ENCODE assay signal across 10 cellular contexts in genomic region chr16:85173077-85173980, GRCh38.
DNase-seq lines count a peak whose midpoint lies in the region; ATAC-seq and TF ChIP-seq lines count a peak whose summit lies in the region.
"Had no signal": no experiment of that assay in that cellular context is flagged by ENCODE, and none has a peak within 500 bp of the region (broad histone marks: within the 10 kb centered on the region; RNA-seq: fewer than 3 reads in every experiment).

No MANE protein-coding gene starts in this region.

- intact Hi-C loops in heart right ventricle (cut with DNase I) (loop anchor here in 6 of 10 donors (5.0 to 10.0 kb wide), 6 partner anchors 49 to 61 kb away; no protein-coding TSS in a partner anchor), Right ventricle myocardium inferior (cut with DNase I) (loop anchor here (5.0 kb wide), 2 partner anchors 34 to 51 kb away; no protein-coding TSS in a partner anchor)

- H3K9ac ChIP-seq in liver (ENCODE audit: low read depth in 1 of 2, low read length in 2 of 2) = no peak overlapping the region

- 64 to 65% methylated on average over 15 of the region's 15 CpGs for WGBS in heart right ventricle, 2 donors
- 75% methylated on average over 15 of the region's 15 CpGs for WGBS in liver

- H3K4me1 ChIP-seq in heart right ventricle (peaks cover 5 to 84% (median 71%) of the 10 kb centered on the region in 9 donors), liver (ENCODE audit: control insufficient read depth in 4 of 4, insufficient read depth in 4 of 4, low read length in 3 of 4) (peaks cover 16 to 66% (median 51%) of the 10 kb centered on the region in 4 donors)

- H3K27ac ChIP-seq in heart right ventricle (peak overlapping the region in 3 of 10 donors; percentile 14 to 57 (median 54)), liver (ENCODE audit: low read depth in 1 of 2, low read length in 2 of 2) (peak overlapping the region; percentile 2 to 15)

- H3K27ac Mint-ChIP-seq in brain = peak overlapping the region; percentile 73 to 94 (median 85)
- H3K27ac Mint-ChIP-seq: CD4-positive, alpha-beta memory T cell had no signal

- no peaks in the 10 kb centered on the region for H3K9me3 ChIP-seq in heart right ventricle
- no peaks in the 10 kb centered on the region for H3K9me3 ChIP-seq in liver (ENCODE audit: control insufficient read depth in 4 of 4, low read length in 3 of 4)
- H3K9me3 ChIP-seq: right lobe of liver had no signal

- H3K27me3 Mint-ChIP-seq in brain = peaks cover 12% of the 10 kb centered on the region

- H3K36me3 Mint-ChIP-seq in brain = peaks cover 7% of the 10 kb centered on the region
- H3K36me3 Mint-ChIP-seq: CD4-positive, alpha-beta memory T cell had no signal

- ATAC-seq in heart right ventricle (peak in 1 of 8 donors; percentile 22), Right ventricle myocardium inferior (no peak), GM21825 (IDR thresholded peaks at IDR 0.05; ENCODE audit: unreplicated experiment) (no peak)

- H3K27me3 ChIP-seq in heart right ventricle (peaks cover 0 to 48% (median 0%) of the 10 kb centered on the region in 7 donors), liver (ENCODE audit: control insufficient read depth in 4 of 4, insufficient read depth in 4 of 4, low read length in 3 of 4) (no peaks in the 10 kb centered on the region)
- H3K27me3 ChIP-seq: right lobe of liver had no signal

- H3K36me3 ChIP-seq in heart right ventricle = no peaks in the 10 kb centered on the region
- no peaks in the 10 kb centered on the region for H3K36me3 ChIP-seq in liver (ENCODE audit: control insufficient read depth in 4 of 4, insufficient read depth in 3 of 4, low read depth in 1 of 4, low read length in 3 of 4)
- H3K36me3 ChIP-seq: right lobe of liver had no signal

- DNase-seq in heart right ventricle = no peak
- no peak for DNase-seq in Right ventricle myocardium inferior (ENCODE audit: missing footprints)
- no peak for DNase-seq in activated CD4-positive, alpha-beta T cell treated with anti-CD3 and anti-CD28 coated beads for 1 hour
- DNase-seq in Ammon's horn (ENCODE audit: low spot score) = no peak
- no peak for DNase-seq in hepatic stellate cell (ENCODE audit: low spot score)
- DNase-seq: CD4-positive, alpha-beta memory T cell had no signal

- peak in 1 of 2 donors; percentile 14 for TF ChIP-seq RAD21 in liver (IDR thresholded peaks at IDR 0.05)

- TF ChIP-seq CTCF in heart right ventricle (IDR thresholded peaks at IDR 0.05) (peak in 3 of 9 donors; percentile 13 to 30 (median 22)), brain (conservative IDR thresholded peaks at IDR 0.05) (peak in 1 of 2 experiments; percentile 11), liver (IDR thresholded peaks at IDR 0.05; ENCODE audit: low read depth, low read length, missing input control) (no peak)

- H3K4me3 ChIP-seq in heart right ventricle = peak overlapping the region in 6 of 10 donors; percentile 27 to 58 (median 43)
- H3K4me3 ChIP-seq in liver (ENCODE audit: low read depth in 1 of 3, low read length in 3 of 3) = no peak overlapping the region

- H3K9me3 Mint-ChIP-seq in brain = peaks cover 0 to 8% (median 3%) of the 10 kb centered on the region in 5 experiments
- H3K9me3 Mint-ChIP-seq: CD4-positive, alpha-beta memory T cell had no signal

- H3K4me1 Mint-ChIP-seq in brain = peaks cover 80% of the 10 kb centered on the region
- H3K4me1 Mint-ChIP-seq: CD4-positive, alpha-beta memory T cell had no signal

- peak overlapping the region; percentile 76 to 89 (median 82) for H3K4me3 Mint-ChIP-seq in brain

TF ChIP-seq in liver, 16 proteins besides CTCF, POLR2A, EP300 and RAD21:
- peak; percentile 15 for TF ChIP-seq NR2F2 (IDR thresholded peaks at IDR 0.05)
- TF ChIP-seq, protein P1, sequence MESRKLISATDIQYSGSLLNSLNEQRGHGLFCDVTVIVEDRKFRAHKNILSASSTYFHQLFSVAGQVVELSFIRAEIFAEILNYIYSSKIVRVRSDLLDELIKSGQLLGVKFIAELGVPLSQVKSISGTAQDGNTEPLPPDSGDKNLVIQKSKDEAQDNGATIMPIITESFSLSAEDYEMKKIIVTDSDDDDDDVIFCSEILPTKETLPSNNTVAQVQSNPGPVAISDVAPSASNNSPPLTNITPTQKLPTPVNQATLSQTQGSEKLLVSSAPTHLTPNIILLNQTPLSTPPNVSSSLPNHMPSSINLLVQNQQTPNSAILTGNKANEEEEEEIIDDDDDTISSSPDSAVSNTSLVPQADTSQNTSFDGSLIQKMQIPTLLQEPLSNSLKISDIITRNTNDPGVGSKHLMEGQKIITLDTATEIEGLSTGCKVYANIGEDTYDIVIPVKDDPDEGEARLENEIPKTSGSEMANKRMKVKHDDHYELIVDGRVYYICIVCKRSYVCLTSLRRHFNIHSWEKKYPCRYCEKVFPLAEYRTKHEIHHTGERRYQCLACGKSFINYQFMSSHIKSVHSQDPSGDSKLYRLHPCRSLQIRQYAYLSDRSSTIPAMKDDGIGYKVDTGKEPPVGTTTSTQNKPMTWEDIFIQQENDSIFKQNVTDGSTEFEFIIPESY (IDR thresholded peaks at IDR 0.05) = no peak

Comparison
In these comparisons a context has a peak if more than half of its experiments do, and no peak if none do; other contexts are left out.
1. H3K4me3 ChIP-seq: peak in heart right ventricle (6 of 10); none in liver (0 of 3).